ENCODE assay signal across 8 cellular contexts in genomic region chr11:30322826-30323710, GRCh38. TPM values are rescaled to one million over a fixed set of nuclear protein-coding genes. Genes with fewer than 3 reads are reported as not detected.
DNase-seq lines count a peak whose midpoint lies in the region; ATAC-seq, FAIRE-seq and TF ChIP-seq lines count a peak whose summit lies in the region.

Gene ARL14EP, plus strand, starts transcription at chr11:30323104. Its CDS starts 7,845 bp downstream, at chr11:30330949.

- peaks cover 12% of the 10 kb centered on the region for H3K27me3 ChIP-seq in mononuclear cell (ENCODE audit: insufficient read depth, low read length)

- no peaks in the 10 kb centered on the region for H3K9me3 ChIP-seq in OCI-LY7 (ENCODE audit: low read length)
- H3K9me3 ChIP-seq in mononuclear cell (ENCODE audit: low read depth, low read length): no peaks in the 10 kb centered on the region

- peaks cover 32% of the 10 kb centered on the region for H3K36me3 ChIP-seq in OCI-LY7 (ENCODE audit: insufficient read depth, low read length)

- H3K9me2 ChIP-seq in OCI-LY7 (ENCODE audit: insufficient read depth, low read length): no peaks in the 10 kb centered on the region

- H3K4me1 ChIP-seq in OCI-LY7 (ENCODE audit: insufficient read depth, low read length, poor library complexity, severe bottlenecking): peaks cover 53% of the 10 kb centered on the region
- H3K4me1 ChIP-seq in mononuclear cell (ENCODE audit: insufficient read depth, low read length): peaks cover 30% of the 10 kb centered on the region

- H3K79me2 ChIP-seq in OCI-LY7 (ENCODE audit: insufficient read depth, low read depth, low read length): peaks cover 51% of the 10 kb centered on the region

- H4K20me1 ChIP-seq in OCI-LY7 (ENCODE audit: insufficient read depth, low read length): peaks cover 14% of the 10 kb centered on the region; the same call in 1 of the 2 replicates

- no peak for TF ChIP-seq CTCF in D721Med (IDR thresholded peaks at IDR 0.05; ENCODE audit: insufficient read depth, missing control alignments)
- TF ChIP-seq CTCF in OCI-LY7 (conservative IDR thresholded peaks at IDR 0.05; ENCODE audit: low read length): no peak

- ATAC-seq in GM21526 (IDR thresholded peaks at IDR 0.05; ENCODE audit: low FRiP score, unreplicated experiment): peak; percentile 95

- DNase-seq in D721Med (ENCODE audit: insufficient read length, low spot score): peak; percentile 32
- DNase-seq in HuH-7.5 (ENCODE audit: low spot score): peak; percentile 75
- peak; percentile 96 for DNase-seq in OCI-LY7 (ENCODE audit: low spot score)
- DNase-seq in activated T-cell treated with anti-CD3 and anti-CD28 coated beads for 24 hours (ENCODE audit: low read depth): peak; percentile 87
- peak; percentile 75 for DNase-seq in epidermal melanocyte (ENCODE audit: insufficient read length, low spot score)
- peak; percentile 73 to 77 for DNase-seq in stimulated activated CD8-positive, alpha-beta memory T cell treated with anti-CD3 and anti-CD28 coated beads, Interleukin-4, amount 100 ng/mL, for 1 hour (ENCODE audit: low read depth in 2 of 2, low spot score in 1 of 2)

- POLR2A ChIA-PET in OCI-LY7 (lab: Charles Lee): interaction anchor here (0.5 to 7.1 kb wide), 11 partner anchors 8 to 787 kb away, joined by 3 to 93 read pairs (median 5); partner anchors contain the start of gene FSHB

- peak within 1 kb of the TSS; percentile 98 for H3K4me2 ChIP-seq in OCI-LY7 (ENCODE audit: low read length)

- H3K27ac ChIP-seq in OCI-LY7 (ENCODE audit: low read depth, low read length, poor library complexity, severe bottlenecking): peak within 1 kb of the TSS; percentile 76

- peak; percentile 25 for FAIRE-seq in D721Med (lab: Jason Lieb, UNC)

- intact Hi-C loops in OCI-LY7 (cut with micrococcal nuclease; ENCODE audit: unreplicated experiment): loop anchor here (1.0 to 2.0 kb wide), 2 partner anchors 20 to 116 kb away; no protein-coding TSS in a partner anchor

- H3K4me3 ChIP-seq in OCI-LY7 (ENCODE audit: low read depth, low read length, poor library complexity, severe bottlenecking): peak within 1 kb of the TSS; percentile 88
- peak within 1 kb of the TSS; percentile 61 for H3K4me3 ChIP-seq in mononuclear cell (ENCODE audit: low read length)

- peak within 1 kb of the TSS; percentile 74 for H2AFZ ChIP-seq in OCI-LY7 (ENCODE audit: low read length)

- no TSS peak for BruUV-seq in OCI-LY7 (replicated peaks; lab: Mats Ljungman, UMichigan)

- CTCF ChIA-PET in OCI-LY7 (lab: Charles Lee; ENCODE audit: unreplicated experiment): interaction anchor here (1.6 kb wide), 1 partner anchor 11 kb away, joined by 6 read pairs; no protein-coding TSS in a partner anchor

RNA-seq across cellular contexts. Expression of gene ARL14EP, which starts in this region (rescaled TPM):
- total RNA-seq in OCI-LY7 (2014; rRNA removed; shearing (Covaris generic)): 30.9 and 37.8 TPM in 2 replicates
- 51.5 and 57.1 TPM in 2 replicates for total RNA-seq in OCI-LY7 (2022)
- total RNA-seq in mononuclear cell: 25.4 TPM

Comparison
In these comparisons a context has a peak if more than half of its experiments do, and no peak if none do; other contexts are left out.
1. Peak in every context shown above with its lines: DNase-seq, ATAC-seq, H3K4me3 ChIP-seq and H3K27ac ChIP-seq.
2. DNase-seq: peak in every context shown above with its lines; median percentile 96 in OCI-LY7; 87 in activated T-cell treated with anti-CD3 and anti-CD28 coated beads for 24 hours; 75 in HuH-7.5; 75 in epidermal melanocyte; 75 in stimulated activated CD8-positive, alpha-beta memory T cell treated with anti-CD3 and anti-CD28 coated beads, Interleukin-4, amount 100 ng/mL, for 1 hour; 32 in D721Med.